ENCODE assay signal across 8 cellular contexts in genomic region chr17:47174823-47175222, GRCh38. TPM values are rescaled to one million over a fixed set of nuclear protein-coding genes. Genes with fewer than 3 reads are reported as not detected.
DNase-seq lines count a peak whose midpoint lies in the region; ATAC-seq, FAIRE-seq and TF ChIP-seq lines count a peak whose summit lies in the region.
"Not testable (repeated sequence)": the region's sequence is repeated elsewhere in the genome, so short reads cannot be mapped to it uniquely, and the experiment has no call there.
"Had no signal": no experiment of that assay in that cellular context is flagged by ENCODE, and none has a peak within 500 bp of the region (broad histone marks: within the 10 kb centered on the region; RNA-seq: fewer than 3 reads in every experiment).

No MANE protein-coding gene starts in this region.

- intact Hi-C loops in CD8-positive, alpha-beta T cell (cut with DNase I, micrococcal nuclease), result loop anchor here in 1 of 2 experiments (2.0 kb wide), 1 partner anchor 24 kb away; no protein-coding TSS in a partner anchor
- intact Hi-C loops in K562 (cut with micrococcal nuclease), result loop anchor here (5.0 kb wide), 1 partner anchor 37 kb away; no protein-coding TSS in a partner anchor
- intact Hi-C loops in HepG2 (cut with micrococcal nuclease; ENCODE audit: unreplicated experiment), result not testable (repeated sequence)

- peak overlapping the region; percentile 15 for H3K4me3 Mint-ChIP-seq in CD8-positive, alpha-beta T cell
- not testable (repeated sequence) for H3K4me3 Mint-ChIP-seq in T-helper 17 cell; nephron progenitor cell; stimulated activated memory B cell treated with anti-CD40 and anti-IgM and Interleukin-4, amounts not matched to agents 10 μg/mL and 1 μg/mL and 100 μg/mL, for 72 hours

- H3K9me3 Mint-ChIP-seq in CD8-positive, alpha-beta T cell; nephron progenitor cell; stimulated activated memory B cell treated with anti-CD40 and anti-IgM and Interleukin-4, amounts not matched to agents 10 μg/mL and 1 μg/mL and 100 μg/mL, for 72 hours: not testable (repeated sequence)

- POLR2A ChIA-PET in CD8-positive, alpha-beta T cell (lab: Charles Lee), result interaction anchor here (1.0 kb wide), 1 partner anchor 10 kb away, joined by 3 read pairs; no protein-coding TSS in a partner anchor
- POLR2A ChIA-PET in K562 (lab: Yijun Ruan, JAX), result interaction anchor here (0.6 to 0.7 kb wide), 2 partner anchors 14 to 137 kb away, joined by 3 to 4 read pairs; no protein-coding TSS in a partner anchor
- POLR2A ChIA-PET in HepG2 (lab: Yijun Ruan, JAX), result not testable (repeated sequence)

- TF ChIP-seq RAD21 in K562 (CRISPR knock-in tag; conservative IDR thresholded peaks at IDR 0.05 in 1 of 2, IDR thresholded peaks at IDR 0.05 in 1 of 2); HepG2 (CRISPR knock-in tag; IDR thresholded peaks at IDR 0.05): not testable (repeated sequence)

- WGBS in K562 (ENCODE audit: insufficient coverage, low coverage, missing lambda C conversion rate), result 93% methylated on average over 8 of the region's 8 CpGs
- WGBS in HepG2 (ENCODE audit: low lambda C conversion rate), result 96% methylated on average over 8 of the region's 8 CpGs

- DNase-seq in CD8-positive, alpha-beta T cell; T-helper 17 cell; K562 (ENCODE audit: extremely low read depth in 1 of 4, low spot score in 3 of 4); HepG2 (ENCODE audit: low spot score); nephron progenitor cell: not testable (repeated sequence)

- not testable (repeated sequence) for ATAC-seq in CD8-positive, alpha-beta T cell; T-helper 17 cell; K562; HepG2; stimulated activated memory B cell treated with anti-CD40 and anti-IgM and Interleukin-4, amounts not matched to agents 10 μg/mL and 1 μg/mL and 100 μg/mL, for 72 hours

- not testable (repeated sequence) for FAIRE-seq in K562 (lab: Jason Lieb, UNC); HepG2 (lab: Jason Lieb, UNC)

- BruUV-seq in K562 (replicated peaks; lab: Mats Ljungman, UMichigan); HepG2 (replicated peaks; lab: Mats Ljungman, UMichigan): not testable (repeated sequence)

- not testable (repeated sequence) for H3K27me3 Mint-ChIP-seq in CD8-positive, alpha-beta T cell (ENCODE audit: low read depth); T-helper 17 cell; nephron progenitor cell (ENCODE audit: low read depth, poor library complexity); stimulated activated memory B cell treated with anti-CD40 and anti-IgM and Interleukin-4, amounts not matched to agents 10 μg/mL and 1 μg/mL and 100 μg/mL, for 72 hours

- not testable (repeated sequence) for H3K9me3 ChIP-seq in CD8-positive, alpha-beta T cell (ENCODE audit: low read length); T-helper 17 cell (ENCODE audit: control insufficient read depth, low read length, poor library complexity, severe bottlenecking); K562 (replicated peaks; ENCODE audit: control insufficient read depth, insufficient read depth, low read depth, low read length); HepG2 (ENCODE audit: low read length)

- TF ChIP-seq POLR2A in K562 (conservative IDR thresholded peaks at IDR 0.05); HepG2 (IDR thresholded peaks at IDR 0.05; ENCODE audit: insufficient read depth in 1 of 2, low read depth in 2 of 2, low read length in 2 of 2): not testable (repeated sequence)

- H3K4me1 ChIP-seq in CD8-positive, alpha-beta T cell (ENCODE audit: insufficient read depth, low read length); HepG2 (ENCODE audit: insufficient read depth, low read length): not testable (repeated sequence)
- peaks cover 10 to 16% of the 10 kb centered on the region in 2 experiments; a peak in 4 of 5 replicates for H3K4me1 ChIP-seq in K562 (replicated peaks in 1 of 2; ENCODE audit: control insufficient read depth in 2 of 2, insufficient read depth in 2 of 2, low read length in 2 of 2)

- H3K79me2 ChIP-seq in K562 (ENCODE audit: control insufficient read depth, insufficient read depth, low read length), result peaks cover 98% of the 10 kb centered on the region
- peaks cover 73% of the 10 kb centered on the region for H3K79me2 ChIP-seq in HepG2 (ENCODE audit: insufficient read depth, low read length)

- not testable (repeated sequence) for H3K36me3 ChIP-seq in CD8-positive, alpha-beta T cell (ENCODE audit: insufficient read depth, low read length)
- peaks cover 92% of the 10 kb centered on the region for H3K36me3 ChIP-seq in K562 (ENCODE audit: control insufficient read depth, insufficient read depth, low read length)
- H3K36me3 ChIP-seq in HepG2 (replicated peaks in 1 of 2; ENCODE audit: control insufficient read depth in 1 of 2, insufficient read depth in 2 of 2, low read length in 2 of 2), result peaks cover 5 to 80% of the 10 kb centered on the region in 2 experiments

- H3K9me1 ChIP-seq in K562 (ENCODE audit: control insufficient read depth, insufficient read depth, low read length), result not testable (repeated sequence)

- not testable (repeated sequence) for H3K4me2 ChIP-seq in K562 (ENCODE audit: insufficient read depth, low read length); HepG2 (ENCODE audit: low read depth, low read length)

- peaks cover 41% of the 10 kb centered on the region for H3K4me1 Mint-ChIP-seq in CD8-positive, alpha-beta T cell (ENCODE audit: low read depth)
- peaks cover 23% of the 10 kb centered on the region for H3K4me1 Mint-ChIP-seq in T-helper 17 cell
- not testable (repeated sequence) for H3K4me1 Mint-ChIP-seq in nephron progenitor cell
- H3K4me1 Mint-ChIP-seq in stimulated activated memory B cell treated with anti-CD40 and anti-IgM and Interleukin-4, amounts not matched to agents 10 μg/mL and 1 μg/mL and 100 μg/mL, for 72 hours, result peaks cover 42% of the 10 kb centered on the region

- not testable (repeated sequence) for H3K27me3 ChIP-seq in CD8-positive, alpha-beta T cell (ENCODE audit: insufficient read depth, low read length); K562 (ENCODE audit: control insufficient read depth in 2 of 2, insufficient read depth in 2 of 2, low read length in 2 of 2); HepG2 (ENCODE audit: control insufficient read depth in 1 of 2, insufficient read depth in 2 of 2, low read length in 2 of 2)

- in situ Hi-C loops in K562 (cut with MboI); HepG2 (cut with HindIII; ENCODE audit: extremely low pct_ligation_motif_present, low pct_unique_long_range_greater_than_20kb): not testable (repeated sequence)

- not testable (repeated sequence) for TF ChIP-seq EP300 in K562 (IDR thresholded peaks at IDR 0.05; ENCODE audit: low read length); HepG2 (IDR thresholded peaks at IDR 0.05; ENCODE audit: low read depth in 2 of 2, low read length in 2 of 2); HepG2 (CRISPR knock-in tag; IDR thresholded peaks at IDR 0.05; ENCODE audit: borderline replicate concordance)

- H3K36me3 Mint-ChIP-seq in CD8-positive, alpha-beta T cell, result peaks cover 56% of the 10 kb centered on the region
- H3K36me3 Mint-ChIP-seq in T-helper 17 cell (ENCODE audit: low read depth), result not testable (repeated sequence)
- H3K36me3 Mint-ChIP-seq in nephron progenitor cell (ENCODE audit: low read depth), result peaks cover 61% of the 10 kb centered on the region
- peaks cover 43% of the 10 kb centered on the region for H3K36me3 Mint-ChIP-seq in stimulated activated memory B cell treated with anti-CD40 and anti-IgM and Interleukin-4, amounts not matched to agents 10 μg/mL and 1 μg/mL and 100 μg/mL, for 72 hours

- H3K27ac Mint-ChIP-seq in CD8-positive, alpha-beta T cell, result peak overlapping the region; percentile 32
- H3K27ac Mint-ChIP-seq in T-helper 17 cell (peak overlapping the region; percentile 90), nephron progenitor cell (peak overlapping the region; percentile 22)
- peak overlapping the region; percentile 66 for H3K27ac Mint-ChIP-seq in stimulated activated memory B cell treated with anti-CD40 and anti-IgM and Interleukin-4, amounts not matched to agents 10 μg/mL and 1 μg/mL and 100 μg/mL, for 72 hours

- not testable (repeated sequence) for H4K20me1 ChIP-seq in K562 (replicated peaks; ENCODE audit: control insufficient read depth, insufficient read depth, low read length)
- peaks cover 17% of the 10 kb centered on the region for H4K20me1 ChIP-seq in HepG2 (ENCODE audit: insufficient read depth, low read length)

- TF ChIP-seq CTCF in CD8-positive, alpha-beta T cell (IDR thresholded peaks at IDR 0.05); K562 (IDR thresholded peaks at IDR 0.05 in 2 of 3, conservative IDR thresholded peaks at IDR 0.05 in 1 of 3; ENCODE audit: insufficient read depth in 2 of 3, low read depth in 1 of 3, low read length in 3 of 3); HepG2 (CRISPR knock-in tag; IDR thresholded peaks at IDR 0.05); nephron progenitor cell (IDR thresholded peaks at IDR 0.05): not testable (repeated sequence)

- not testable (repeated sequence) for H3K9ac ChIP-seq in K562 (ENCODE audit: insufficient read depth in 1 of 2, low read depth in 2 of 2, low read length in 2 of 2); HepG2 (ENCODE audit: insufficient read depth, low read depth, low read length)

- H3K4me3 ChIP-seq in CD8-positive, alpha-beta T cell (ENCODE audit: low read depth, low read length); K562; HepG2 (replicated peaks in 1 of 3; ENCODE audit: insufficient read depth in 1 of 3, low read depth in 2 of 3, low read length in 3 of 3): not testable (repeated sequence)

- not testable (repeated sequence) for H2AFZ ChIP-seq in K562 (ENCODE audit: low read depth, low read length); HepG2 (ENCODE audit: low read length)

- not testable (repeated sequence) for H3K27ac ChIP-seq in CD8-positive, alpha-beta T cell (ENCODE audit: low read depth, low read length); K562 (ENCODE audit: extremely low read depth, low read depth, low read length); HepG2 (ENCODE audit: extremely low read length, insufficient read depth, low read length)

- CTCF ChIA-PET in CD8-positive, alpha-beta T cell (lab: Charles Lee); K562 (lab: Yijun Ruan, JAX; ENCODE audit: low intra/inter-chr PET ratio); HepG2 (lab: Yijun Ruan, JAX; ENCODE audit: low intra/inter-chr PET ratio, low total read pairs): not testable (repeated sequence)

RNA-seq across cellular contexts. Expression of gene CDC27, which starts 14.3 kb away (rescaled TPM):
- total RNA-seq in CD8-positive, alpha-beta T cell, result 10 to 100 TPM; 44.5 to 48.6 TPM
- total RNA-seq in T-helper 17 cell (10 to 100 TPM; 50.1 to 61.6 TPM), K562 (2014; rRNA removed) (79.5 and 81.0 TPM in 2 replicates), K562 (2014; rRNA removed; fragmentation: Illumina TruSeq; extraction: Trizol) (102 and 118 TPM in 2 replicates), K562 (2015; rRNA removed; fragmentation: Illumina TruSeq; extraction: Trizol) (83.0 and 94.1 TPM in 2 replicates), K562 (2021) (117 and 119 TPM in 2 replicates), HepG2 (2016; rRNA removed; fragmentation: Illumina TruSeq; extraction: Trizol) (102 and 162 TPM in 2 replicates)
- 143 and 304 TPM in 2 replicates for total RNA-seq in K562 (2011; cell fraction: chromatin; rRNA removed; ENCODE audit: low replicate concordance)
- total RNA-seq in K562 (2011; cell fraction: nucleolus; rRNA removed), result 50.0 and 59.6 TPM in 2 replicates
- 94.1 and 102 TPM in 2 replicates for total RNA-seq in K562 (2011; cell fraction: nucleoplasm; rRNA removed)
- polyA plus RNA-seq in K562 (2011; rRNA removed) (119 and 155 TPM in 2 replicates), K562 (2014; fragmentation: Illumina TruSeq; extraction: Trizol) (94.1 and 104 TPM in 2 replicates), K562 (2014; fragmentation: Nextera tagmentation; extraction: Ambion mirVana) (10 to 100 TPM; 28.6 to 34.5 TPM), K562 (2014; rRNA removed) (41.9 and 48.3 TPM in 2 replicates), HepG2 (2011; rRNA removed) (55.9 and 80.7 TPM in 2 replicates)
- polyA plus RNA-seq in K562 (2011; cell fraction: cytosol; rRNA removed), result 67.7 and 77.1 TPM in 2 replicates
- 118 and 164 TPM in 2 replicates for polyA plus RNA-seq in K562 (2011; cell fraction: nucleus; rRNA removed)
- polyA plus RNA-seq in K562 (2012), result 36.5 and 85.2 TPM in 2 replicates
- 353 and 364 TPM in 2 replicates for polyA minus RNA-seq in K562 (2011; rRNA and poly(A)+ RNA removed)
- polyA minus RNA-seq in K562 (2011; cell fraction: cytosol; rRNA and poly(A)+ RNA removed), result 95.5 and 126 TPM in 2 replicates
- polyA minus RNA-seq in K562 (2011; cell fraction: nucleus; rRNA and poly(A)+ RNA removed), result 34.6 and 86.0 TPM in 2 replicates
- 15.6 and 16.5 TPM in 2 replicates for total RNA-seq in HepG2 (2016; cell fraction: cytosol; rRNA removed; fragmentation: Illumina TruSeq; extraction: Trizol; ENCODE audit: low read depth)
- total RNA-seq in HepG2 (2016; cell fraction: insoluble cytoplasmic fraction; rRNA removed; fragmentation: Illumina TruSeq; extraction: Trizol), result 94.8 and 180 TPM in 2 replicates
- 45.9 and 57.6 TPM in 2 replicates for total RNA-seq in HepG2 (2016; cell fraction: membrane; rRNA removed; fragmentation: Illumina TruSeq; extraction: Trizol)
- 66.9 and 67.5 TPM in 2 replicates for total RNA-seq in HepG2 (2016; cell fraction: nucleus; rRNA removed; fragmentation: Illumina TruSeq; extraction: Trizol)
- polyA plus RNA-seq in HepG2 (2011; cell fraction: cytosol; rRNA removed), result 39.5 and 46.1 TPM in 2 replicates
- polyA plus RNA-seq in HepG2 (2011; cell fraction: nucleus; rRNA removed), result 54.9 and 64.9 TPM in 2 replicates
- 45.5 and 46.6 TPM in 2 replicates for polyA plus RNA-seq in HepG2 (2012)
- polyA plus RNA-seq in HepG2 (2016; cell fraction: cytosol; fragmentation: Illumina TruSeq; extraction: Trizol; ENCODE audit: low read depth), result 4.4 and 5.4 TPM in 2 replicates
- polyA plus RNA-seq in HepG2 (2016; cell fraction: insoluble cytoplasmic fraction; fragmentation: Illumina TruSeq; extraction: Trizol; ENCODE audit: low read depth), result 124 and 138 TPM in 2 replicates
- 16.5 and 20.8 TPM in 2 replicates for polyA plus RNA-seq in HepG2 (2016; cell fraction: membrane; fragmentation: Illumina TruSeq; extraction: Trizol; ENCODE audit: low read depth)
- polyA plus RNA-seq in HepG2 (2016; cell fraction: nucleus; fragmentation: Illumina TruSeq; extraction: Trizol; ENCODE audit: insufficient read depth, low read depth), result 88.5 and 91.4 TPM in 2 replicates
- 105 and 134 TPM in 2 replicates for polyA minus RNA-seq in HepG2 (2011; rRNA and poly(A)+ RNA removed; ENCODE audit: low replicate concordance)
- polyA minus RNA-seq in HepG2 (2011; cell fraction: cytosol; rRNA and poly(A)+ RNA removed), result 70.2 and 86.9 TPM in 2 replicates
- 68.6 and 73.8 TPM in 2 replicates for polyA minus RNA-seq in HepG2 (2011; cell fraction: nucleus; rRNA and poly(A)+ RNA removed)

RNA-seq across cellular contexts. Expression of gene MYL4, which starts 34.3 kb away (rescaled TPM):
- not detected for total RNA-seq in CD8-positive, alpha-beta T cell
- total RNA-seq in T-helper 17 cell, result not detected
- total RNA-seq in K562 (2011; cell fraction: chromatin; rRNA removed; ENCODE audit: low replicate concordance), result 69.7 and 135 TPM in 2 replicates
- total RNA-seq in K562 (2011; cell fraction: nucleolus; rRNA removed), result 127 and 133 TPM in 2 replicates
- total RNA-seq in K562 (2011; cell fraction: nucleoplasm; rRNA removed), result 109 and 110 TPM in 2 replicates
- 170 and 213 TPM in 2 replicates for total RNA-seq in K562 (2014; rRNA removed)
- total RNA-seq in K562 (2014; rRNA removed; fragmentation: Illumina TruSeq; extraction: Trizol), result 83.5 and 117 TPM in 2 replicates
- total RNA-seq in K562 (2015; rRNA removed; fragmentation: Illumina TruSeq; extraction: Trizol), result 149 TPM in 2 replicates
- 177 and 183 TPM in 2 replicates for total RNA-seq in K562 (2021)
- 221 and 324 TPM in 2 replicates for polyA plus RNA-seq in K562 (2011; rRNA removed)
- 287 and 309 TPM in 2 replicates for polyA plus RNA-seq in K562 (2011; cell fraction: cytosol; rRNA removed)
- 346 and 397 TPM in 2 replicates for polyA plus RNA-seq in K562 (2011; cell fraction: nucleus; rRNA removed)
- 170 and 179 TPM in 2 replicates for polyA plus RNA-seq in K562 (2012)
- polyA plus RNA-seq in K562 (2014; fragmentation: Illumina TruSeq; extraction: Trizol), result 252 and 284 TPM in 2 replicates
- polyA plus RNA-seq in K562 (2014; fragmentation: Nextera tagmentation; extraction: Ambion mirVana), result 100 to 1,000 TPM; 287 to 423 TPM
- polyA plus RNA-seq in K562 (2014; rRNA removed), result 319 and 378 TPM in 2 replicates
- 90.7 and 106 TPM in 2 replicates for polyA minus RNA-seq in K562 (2011; rRNA and poly(A)+ RNA removed)
- polyA minus RNA-seq in K562 (2011; cell fraction: cytosol; rRNA and poly(A)+ RNA removed), result 34.9 and 40.8 TPM in 2 replicates
- polyA minus RNA-seq in K562 (2011; cell fraction: nucleus; rRNA and poly(A)+ RNA removed), result 29.5 and 45.3 TPM in 2 replicates
- total RNA-seq in HepG2 (2016; rRNA removed; fragmentation: Illumina TruSeq; extraction: Trizol), result not detected in 2 replicates
- total RNA-seq in HepG2 (2016; cell fraction: cytosol; rRNA removed; fragmentation: Illumina TruSeq; extraction: Trizol; ENCODE audit: low read depth), result not detected in 2 replicates
- total RNA-seq in HepG2 (2016; cell fraction: insoluble cytoplasmic fraction; rRNA removed; fragmentation: Illumina TruSeq; extraction: Trizol), result not detected in 2 replicates
- total RNA-seq in HepG2 (2016; cell fraction: membrane; rRNA removed; fragmentation: Illumina TruSeq; extraction: Trizol), result not detected in 2 replicates
- total RNA-seq in HepG2 (2016; cell fraction: nucleus; rRNA removed; fragmentation: Illumina TruSeq; extraction: Trizol), result not detected in 2 replicates
- 0.13 TPM in 1 of 2 replicates, not detected in the other for polyA plus RNA-seq in HepG2 (2011; rRNA removed)
- polyA plus RNA-seq in HepG2 (2011; cell fraction: cytosol; rRNA removed), result 0.11 and 0.17 TPM in 2 replicates
- polyA plus RNA-seq in HepG2 (2011; cell fraction: nucleus; rRNA removed), result not detected in 2 replicates
- not detected in 2 replicates for polyA plus RNA-seq in HepG2 (2012)
- polyA plus RNA-seq in HepG2 (2016; cell fraction: cytosol; fragmentation: Illumina TruSeq; extraction: Trizol; ENCODE audit: low read depth), result not detected in 2 replicates
- polyA plus RNA-seq in HepG2 (2016; cell fraction: insoluble cytoplasmic fraction; fragmentation: Illumina TruSeq; extraction: Trizol; ENCODE audit: low read depth), result 0.27 TPM in 1 of 2 replicates, not detected in the other
- polyA plus RNA-seq in HepG2 (2016; cell fraction: membrane; fragmentation: Illumina TruSeq; extraction: Trizol; ENCODE audit: low read depth), result not detected in 2 replicates
- not detected in 2 replicates for polyA plus RNA-seq in HepG2 (2016; cell fraction: nucleus; fragmentation: Illumina TruSeq; extraction: Trizol; ENCODE audit: insufficient read depth, low read depth)
- 0.42 and 1.4 TPM in 2 replicates for polyA minus RNA-seq in HepG2 (2011; rRNA and poly(A)+ RNA removed; ENCODE audit: low replicate concordance)
- not detected in 2 replicates for polyA minus RNA-seq in HepG2 (2011; cell fraction: cytosol; rRNA and poly(A)+ RNA removed)
- not detected in 2 replicates for polyA minus RNA-seq in HepG2 (2011; cell fraction: nucleus; rRNA and poly(A)+ RNA removed)
- total RNA-seq: CD8-positive, alpha-beta memory T cell; H1 had no signal
- polyA plus RNA-seq: CD8-positive, alpha-beta memory T cell had no signal

Comparison
In these comparisons a context has a peak if more than half of its experiments do, and no peak if none do; other contexts are left out.
1. H3K27ac Mint-ChIP-seq: peak in every context shown above with its lines; median percentile 90 in T-helper 17 cell; 66 in stimulated activated memory B cell treated with anti-CD40 and anti-IgM and Interleukin-4, amounts not matched to agents 10 μg/mL and 1 μg/mL and 100 μg/mL, for 72 hours; 32 in CD8-positive, alpha-beta T cell; 22 in nephron progenitor cell.
2. RNA of gene MYL4, which starts 34.3 kb away (total RNA-seq): 69.7 to 213 TPM in K562; not detected in CD8-positive, alpha-beta T cell, not detected in HepG2 and not detected in T-helper 17 cell; every median in the first group is over 10 times any median in the second.